ENCODE assay signal across 1 cellular context in the genomic region with DNA sequence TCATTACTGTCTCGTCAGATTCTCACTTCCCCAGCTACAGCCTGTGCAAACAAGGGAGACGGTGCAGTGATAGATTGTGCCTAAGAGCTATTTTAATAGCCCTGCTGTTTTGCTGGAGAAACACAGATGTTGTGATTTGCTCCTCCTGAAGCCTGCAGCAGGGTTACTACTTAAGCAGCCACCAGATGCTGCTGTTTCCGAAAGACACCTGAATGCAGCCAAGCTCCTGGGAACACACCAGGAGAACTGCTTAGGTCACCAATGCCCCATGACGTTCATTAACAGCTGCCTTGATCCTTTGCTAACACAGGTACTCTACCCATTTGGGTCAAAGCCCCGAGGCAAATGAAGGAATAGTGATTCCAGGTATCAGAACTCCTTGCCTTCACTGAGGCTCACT.
TF ChIP-seq lines count a peak whose summit lies in the region.

No MANE protein-coding gene starts in this region.

TF ChIP-seq in WTC11, 78 proteins besides CTCF, POLR2A, EP300 and RAD21 (continued from another document):
- TF ChIP-seq, protein P1, sequence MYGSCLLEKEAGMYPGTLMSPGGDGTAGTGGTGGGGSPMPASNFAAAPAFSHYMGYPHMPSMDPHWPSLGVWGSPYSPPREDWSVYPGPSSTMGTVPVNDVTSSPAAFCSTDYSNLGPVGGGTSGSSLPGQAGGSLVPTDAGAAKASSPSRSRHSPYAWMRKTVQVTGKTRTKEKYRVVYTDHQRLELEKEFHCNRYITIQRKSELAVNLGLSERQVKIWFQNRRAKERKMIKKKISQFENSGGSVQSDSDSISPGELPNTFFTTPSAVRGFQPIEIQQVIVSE (CRISPR knock-in tag; IDR thresholded peaks at IDR 0.05; ENCODE audit: borderline replicate concordance) = no peak
- TF ChIP-seq ZNF396 (CRISPR knock-in tag; IDR thresholded peaks at IDR 0.05; ENCODE audit: borderline replicate concordance) = no peak
- no peak for TF ChIP-seq RORB (CRISPR knock-in tag; IDR thresholded peaks at IDR 0.05)
- TF ChIP-seq, protein P2, sequence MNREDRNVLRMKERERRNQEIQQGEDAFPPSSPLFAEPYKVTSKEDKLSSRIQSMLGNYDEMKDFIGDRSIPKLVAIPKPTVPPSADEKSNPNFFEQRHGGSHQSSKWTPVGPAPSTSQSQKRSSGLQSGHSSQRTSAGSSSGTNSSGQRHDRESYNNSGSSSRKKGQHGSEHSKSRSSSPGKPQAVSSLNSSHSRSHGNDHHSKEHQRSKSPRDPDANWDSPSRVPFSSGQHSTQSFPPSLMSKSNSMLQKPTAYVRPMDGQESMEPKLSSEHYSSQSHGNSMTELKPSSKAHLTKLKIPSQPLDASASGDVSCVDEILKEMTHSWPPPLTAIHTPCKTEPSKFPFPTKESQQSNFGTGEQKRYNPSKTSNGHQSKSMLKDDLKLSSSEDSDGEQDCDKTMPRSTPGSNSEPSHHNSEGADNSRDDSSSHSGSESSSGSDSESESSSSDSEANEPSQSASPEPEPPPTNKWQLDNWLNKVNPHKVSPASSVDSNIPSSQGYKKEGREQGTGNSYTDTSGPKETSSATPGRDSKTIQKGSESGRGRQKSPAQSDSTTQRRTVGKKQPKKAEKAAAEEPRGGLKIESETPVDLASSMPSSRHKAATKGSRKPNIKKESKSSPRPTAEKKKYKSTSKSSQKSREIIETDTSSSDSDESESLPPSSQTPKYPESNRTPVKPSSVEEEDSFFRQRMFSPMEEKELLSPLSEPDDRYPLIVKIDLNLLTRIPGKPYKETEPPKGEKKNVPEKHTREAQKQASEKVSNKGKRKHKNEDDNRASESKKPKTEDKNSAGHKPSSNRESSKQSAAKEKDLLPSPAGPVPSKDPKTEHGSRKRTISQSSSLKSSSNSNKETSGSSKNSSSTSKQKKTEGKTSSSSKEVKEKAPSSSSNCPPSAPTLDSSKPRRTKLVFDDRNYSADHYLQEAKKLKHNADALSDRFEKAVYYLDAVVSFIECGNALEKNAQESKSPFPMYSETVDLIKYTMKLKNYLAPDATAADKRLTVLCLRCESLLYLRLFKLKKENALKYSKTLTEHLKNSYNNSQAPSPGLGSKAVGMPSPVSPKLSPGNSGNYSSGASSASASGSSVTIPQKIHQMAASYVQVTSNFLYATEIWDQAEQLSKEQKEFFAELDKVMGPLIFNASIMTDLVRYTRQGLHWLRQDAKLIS (CRISPR knock-in tag; IDR thresholded peaks at IDR 0.05; ENCODE audit: borderline replicate concordance) = no peak
- TF ChIP-seq ESRRA (CRISPR knock-in tag; IDR thresholded peaks at IDR 0.05; ENCODE audit: borderline replicate concordance) = no peak
- no peak for TF ChIP-seq GTF2I (CRISPR knock-in tag; conservative IDR thresholded peaks at IDR 0.05)
- TF ChIP-seq, protein P3, sequence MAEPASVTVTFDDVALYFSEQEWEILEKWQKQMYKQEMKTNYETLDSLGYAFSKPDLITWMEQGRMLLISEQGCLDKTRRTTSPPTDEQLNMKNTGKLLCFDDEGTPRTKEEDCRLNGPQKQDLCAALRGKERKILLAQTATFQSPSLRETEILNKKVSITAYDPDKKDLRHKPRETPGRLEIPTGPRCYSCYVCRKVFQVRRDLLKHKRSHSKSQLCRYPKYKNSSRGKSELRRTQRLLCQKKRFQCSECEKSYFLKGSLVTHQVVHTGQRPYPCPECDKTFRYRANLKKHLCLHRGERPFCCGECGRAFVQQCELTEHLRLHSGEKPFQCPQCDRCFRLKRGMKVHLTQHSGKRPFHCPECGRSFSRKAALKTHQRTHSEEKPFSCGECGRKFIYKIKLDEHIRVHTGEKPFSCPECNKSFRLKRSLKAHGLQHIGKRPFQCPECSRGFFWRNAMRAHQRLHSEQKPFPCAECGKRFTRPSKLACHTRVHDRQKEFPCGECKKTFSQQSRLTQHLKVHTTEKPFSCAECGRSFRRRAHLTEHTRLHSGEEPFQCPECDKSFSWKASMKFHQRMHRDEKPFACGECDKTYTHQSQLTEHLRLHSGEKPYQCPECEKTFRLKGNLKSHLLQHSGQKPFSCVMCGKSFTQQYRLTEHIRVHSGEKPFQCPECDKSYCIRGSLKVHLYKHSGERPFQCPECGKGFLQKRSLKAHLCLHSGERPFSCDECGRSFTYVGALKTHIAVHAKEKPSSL (CRISPR knock-in tag; conservative IDR thresholded peaks at IDR 0.05) = no peak
- no peak for TF ChIP-seq TCF7 (CRISPR knock-in tag; IDR thresholded peaks at IDR 0.05; ENCODE audit: low read depth)
- no peak for TF ChIP-seq GRHL2 (CRISPR knock-in tag; IDR thresholded peaks at IDR 0.05; ENCODE audit: insufficient replicate concordance, severe bottlenecking)
- no peak for TF ChIP-seq IRF2 (CRISPR knock-in tag; IDR thresholded peaks at IDR 0.05; ENCODE audit: borderline replicate concordance, low read depth)
- TF ChIP-seq HMGA2 (CRISPR knock-in tag; IDR thresholded peaks at IDR 0.05) = no peak
- TF ChIP-seq TEAD1 (CRISPR knock-in tag; IDR thresholded peaks at IDR 0.05) = no peak
TF ChIP-seq in WTC11: peak in this region for 0.
